Comparison of ENCODE assay signal across 19 cellular contexts in genomic region chr9:16105576-16105975, GRCh38.
A peak's percentile ranks its signal among the peaks of the same experiment; 100 is the strongest.
DNase-seq lines count a peak whose midpoint lies in the region; ATAC-seq, FAIRE-seq and TF ChIP-seq lines count a peak whose summit lies in the region.
"Had no signal": no experiment of that assay in that cellular context is flagged by ENCODE, and none has a peak within 500 bp of the region (broad histone marks: within the 10 kb centered on the region; RNA-seq: fewer than 3 reads in every experiment).

No MANE protein-coding gene starts in this region.

- peaks cover 15% of the 10 kb centered on the region for H3K4me1 ChIP-seq in adipocyte (ENCODE audit: control insufficient read depth, insufficient read depth, low read length)
- H3K4me1 ChIP-seq in endodermal cell (ENCODE audit: control insufficient read depth, insufficient read depth, low read length), result peaks cover 23% of the 10 kb centered on the region
- no peaks in the 10 kb centered on the region for H3K4me1 ChIP-seq in right atrium auricular region
- no peaks in the 10 kb centered on the region for H3K4me1 ChIP-seq in CD8-positive, alpha-beta T cell (ENCODE audit: insufficient read depth, low read length)

- H3K4me1 Mint-ChIP-seq in endodermal cell, result peaks cover 37% of the 10 kb centered on the region
- no peaks in the 10 kb centered on the region for H3K4me1 Mint-ChIP-seq in CD8-positive, alpha-beta T cell (ENCODE audit: low read depth)
- H3K4me1 Mint-ChIP-seq: CD4-positive, CD25-positive, alpha-beta regulatory T cell had no signal

- H3K27me3 Mint-ChIP-seq in endodermal cell (ENCODE audit: insufficient read depth), result no peaks in the 10 kb centered on the region
- peaks cover 4% of the 10 kb centered on the region for H3K27me3 Mint-ChIP-seq in CD8-positive, alpha-beta T cell (ENCODE audit: low read depth)
- H3K27me3 Mint-ChIP-seq: CD4-positive, CD25-positive, alpha-beta regulatory T cell had no signal

- H3K27ac ChIP-seq in endodermal cell (ENCODE audit: low read depth, low read length) (peak overlapping the region; percentile 59), right atrium auricular region (no peak overlapping the region)
- H3K27ac ChIP-seq in CD8-positive, alpha-beta T cell (ENCODE audit: low read depth, low read length), result no peak overlapping the region
- H3K27ac ChIP-seq: GM23248 had no signal

- POLR2A ChIA-PET in CD8-positive, alpha-beta T cell (lab: Charles Lee), result no interaction called here

- intact Hi-C loops in CD8-positive, alpha-beta T cell (cut with DNase I, micrococcal nuclease), result no loop called here

- no peak overlapping the region for H3K4me3 ChIP-seq in adipocyte (ENCODE audit: low read length)
- no peak overlapping the region for H3K4me3 ChIP-seq in endodermal cell (ENCODE audit: low read length)
- H3K4me3 ChIP-seq in right atrium auricular region, result no peak overlapping the region
- H3K4me3 ChIP-seq in CD8-positive, alpha-beta T cell (ENCODE audit: low read depth, low read length), result no peak overlapping the region
- H3K4me3 ChIP-seq: GM23248 had no signal

- WGBS in endodermal cell (ENCODE audit: insufficient coverage in 1 of 2, insufficient read length in 1 of 2), 2 experiments, result 89 to 100% methylated on average over 3 to 4 of the region's 4 CpGs

- H3K9ac ChIP-seq in adipocyte (ENCODE audit: low read length) (no peak overlapping the region), endodermal cell (ENCODE audit: extremely low read depth, low read length, poor library complexity, severe bottlenecking) (no peak overlapping the region)
- H3K9ac ChIP-seq: GM23248 had no signal

- H3K27ac Mint-ChIP-seq in endodermal cell, result no peak overlapping the region
- no peak overlapping the region for H3K27ac Mint-ChIP-seq in CD8-positive, alpha-beta T cell
- H3K27ac Mint-ChIP-seq: CD4-positive, CD25-positive, alpha-beta regulatory T cell had no signal

- H3K9me3 Mint-ChIP-seq in endodermal cell, result no peaks in the 10 kb centered on the region
- peaks cover 1% of the 10 kb centered on the region for H3K9me3 Mint-ChIP-seq in CD8-positive, alpha-beta T cell

- H3K4me3 Mint-ChIP-seq in endodermal cell, result no peak overlapping the region
- no peak overlapping the region for H3K4me3 Mint-ChIP-seq in CD8-positive, alpha-beta T cell
- H3K4me3 Mint-ChIP-seq: CD4-positive, CD25-positive, alpha-beta regulatory T cell had no signal

- peak; percentile 49 for DNase-seq in AG09319 (ENCODE audit: extremely low read depth, low read depth)
- DNase-seq in adipocyte (ENCODE audit: low read depth), result peak; percentile 58
- no peak for DNase-seq in endodermal cell
- peak; percentile 61 for DNase-seq in iris pigment epithelial cell (ENCODE audit: low read depth)
- no peak for DNase-seq in HTR-8/SVneo (ENCODE audit: insufficient read length, low spot score)
- DNase-seq in right atrium auricular region (ENCODE audit: low spot score), result no peak
- DNase-seq in activated CD4-positive, alpha-beta T cell treated with anti-CD3 and anti-CD28 coated beads, Interleukin-2, amount 50 U/mL, for 1 hour, result no peak
- DNase-seq in CD8-positive, alpha-beta T cell, result no peak
- DNase-seq: AML-193; Calu3; CD4-positive, CD25-positive, alpha-beta regulatory T cell; GM23248; KG1; NCI-H1092 treated with DMSO at 0.1 percent for 48 hours; NCI-H187; NCI-H510A treated with DMSO at 0.1 percent for 48 hours; SIG-M5 had no signal

- no peaks in the 10 kb centered on the region for H3K9me3 ChIP-seq in adipocyte (ENCODE audit: control insufficient read depth, low read length)
- no peaks in the 10 kb centered on the region for H3K9me3 ChIP-seq in endodermal cell (ENCODE audit: control insufficient read depth, low read length)
- no peaks in the 10 kb centered on the region for H3K9me3 ChIP-seq in right atrium auricular region
- H3K9me3 ChIP-seq in CD8-positive, alpha-beta T cell (ENCODE audit: low read length), result no peaks in the 10 kb centered on the region

- FAIRE-seq in HTR-8/SVneo (lab: Jason Lieb, UNC), result no peak
- FAIRE-seq: A204.1, GM12891 had no signal

- CTCF ChIA-PET in CD8-positive, alpha-beta T cell (lab: Charles Lee), result no interaction called here

- no peaks in the 10 kb centered on the region for H3K27me3 ChIP-seq in adipocyte (replicated peaks; ENCODE audit: control insufficient read depth, insufficient read depth, low read length)
- no peaks in the 10 kb centered on the region for H3K27me3 ChIP-seq in endodermal cell (ENCODE audit: control insufficient read depth, insufficient read depth, low read length, poor library complexity, severe bottlenecking)
- H3K27me3 ChIP-seq in right atrium auricular region, result no peaks in the 10 kb centered on the region
- no peaks in the 10 kb centered on the region for H3K27me3 ChIP-seq in CD8-positive, alpha-beta T cell (ENCODE audit: insufficient read depth, low read length)

- ATAC-seq in CD8-positive, alpha-beta T cell, result no peak

- H3K36me3 ChIP-seq in adipocyte (ENCODE audit: control insufficient read depth, insufficient read depth, low read length, severe bottlenecking) (no peaks in the 10 kb centered on the region), endodermal cell (ENCODE audit: control insufficient read depth, insufficient read depth, low read length) (no peaks in the 10 kb centered on the region), right atrium auricular region (no peaks in the 10 kb centered on the region)
- H3K36me3 ChIP-seq in CD8-positive, alpha-beta T cell (ENCODE audit: insufficient read depth, low read length), result no peaks in the 10 kb centered on the region

- no peaks in the 10 kb centered on the region for H3K36me3 Mint-ChIP-seq in endodermal cell (ENCODE audit: low read depth)
- no peaks in the 10 kb centered on the region for H3K36me3 Mint-ChIP-seq in CD8-positive, alpha-beta T cell
- H3K36me3 Mint-ChIP-seq: CD4-positive, CD25-positive, alpha-beta regulatory T cell had no signal

- no peak for TF ChIP-seq CTCF in AG09319 (IDR thresholded peaks at IDR 0.05; ENCODE audit: low read depth, low read length)
- no peak for TF ChIP-seq CTCF in endodermal cell (conservative IDR thresholded peaks at IDR 0.05)
- no peak for TF ChIP-seq CTCF in right atrium auricular region (IDR thresholded peaks at IDR 0.05)
- TF ChIP-seq CTCF in CD8-positive, alpha-beta T cell (IDR thresholded peaks at IDR 0.05), result no peak

Comparison
In these comparisons a context has a peak if more than half of its experiments do, and no peak if none do; other contexts are left out.
1. DNase-seq: peak in AG09319 (single experiment), adipocyte (single experiment) and iris pigment epithelial cell (single experiment); none in endodermal cell (single experiment), HTR-8/SVneo (single experiment), right atrium auricular region (single experiment), activated CD4-positive, alpha-beta T cell treated with anti-CD3 and anti-CD28 coated beads, Interleukin-2, amount 50 U/mL, for 1 hour (single experiment) and CD8-positive, alpha-beta T cell (0 of 7).